In the genomic region with DNA sequence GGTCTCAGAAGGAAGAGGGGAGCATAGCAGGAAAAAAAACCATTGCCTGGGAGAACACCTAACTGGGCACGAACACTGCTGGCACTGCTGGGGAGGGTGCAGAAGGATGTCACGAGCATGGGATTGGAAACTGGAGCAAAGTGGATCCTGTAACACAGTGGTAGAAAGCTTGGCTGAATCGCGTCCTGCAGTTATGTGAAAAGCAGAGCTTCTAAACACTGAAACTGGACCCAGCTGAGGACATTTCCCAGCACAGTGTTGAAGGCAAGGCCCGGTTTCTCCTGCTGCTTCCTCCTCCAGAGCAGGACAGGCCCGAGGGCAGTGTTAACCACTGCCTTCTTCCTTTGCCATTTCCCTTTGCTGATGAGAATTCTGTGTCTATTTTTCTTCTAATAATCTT, we compare ENCODE assay signal across 19 cellular contexts. TPM values are rescaled to one million over a fixed set of nuclear protein-coding genes. Genes with fewer than 3 reads are reported as not detected.
DNase-seq lines count a peak whose midpoint lies in the region; ATAC-seq and TF ChIP-seq lines count a peak whose summit lies in the region.
"Had no signal": no experiment of that assay in that cellular context is flagged by ENCODE, and none has a peak within 500 bp of the region (broad histone marks: within the 10 kb centered on the region; RNA-seq: fewer than 3 reads in every experiment).

No MANE protein-coding gene starts in this region.

- peaks cover 68% of the 10 kb centered on the region for H3K4me1 Mint-ChIP-seq in activated CD4-positive, alpha-beta memory T cell treated with anti-CD3 and anti-CD28 coated beads, Interleukin-2, amount 10 ng/mL, durations not matched to agents 7 days and 5 days

- DNase-seq in Right ventricle myocardium superior = no peak
- DNase-seq in Right ventricle myocardium inferior (ENCODE audit: missing footprints) = no peak
- peak; percentile 74 for DNase-seq in cardiac septum (ENCODE audit: low spot score)
- DNase-seq in activated CD4-positive, alpha-beta memory T cell treated with anti-CD3 and anti-CD28 coated beads, Interleukin-2, amount 10 ng/mL, durations not matched to agents 7 days and 5 days = no peak
- DNase-seq in NCI-H128 (lab: John Stamatoyannopoulos, UW; ENCODE audit: unreplicated experiment) = no peak
- no peak for DNase-seq in NCI-H1436 (lab: John Stamatoyannopoulos, UW)
- no peak for DNase-seq in PC-9
- DNase-seq: activated T-cell treated with anti-CD3 and anti-CD28 coated beads for 4 hours; amniotic stem cell; dermis blood vessel endothelial cell; hypothalamus; IMR-90; stimulated activated CD4-positive, alpha-beta T cell treated with anti-CD3 and anti-CD28 coated beads, Interleukin-12 subunit alpha, Interleukin-12 subunit beta, amount 100 ng/mL, for 4 hours had no signal

- H3K4me1 ChIP-seq in neutrophil (ENCODE audit: control insufficient read depth in 1 of 2, insufficient read depth in 1 of 2, low read depth in 1 of 2, low read length in 1 of 2) = peaks cover 100% of the 10 kb centered on the region in 2 experiments
- peaks cover 8% of the 10 kb centered on the region for H3K4me1 ChIP-seq in PC-9 (replicated peaks; ENCODE audit: insufficient read depth)

- no peaks in the 10 kb centered on the region for H3K9me3 ChIP-seq in neutrophil
- H3K9me3 ChIP-seq in PC-9 (ENCODE audit: insufficient read depth, low read depth) = no peaks in the 10 kb centered on the region

- H3K27ac Mint-ChIP-seq in activated CD4-positive, alpha-beta memory T cell treated with anti-CD3 and anti-CD28 coated beads, Interleukin-2, amount 10 ng/mL, durations not matched to agents 7 days and 5 days = no peak overlapping the region

- no TSS peak for BruUV-seq in PC-9 (replicated peaks; lab: Mats Ljungman, UMichigan)

- H3K4me3 ChIP-seq in neutrophil (ENCODE audit: low read depth in 1 of 2, low read length in 1 of 2) (peak overlapping the region; percentile 92 to 94), PC-9 (no peak overlapping the region)
- H3K4me3 ChIP-seq: lung had no signal

- no peak overlapping the region for H2AFZ ChIP-seq in PC-9

- H3K27ac ChIP-seq in neutrophil (peak overlapping the region; percentile 96), PC-9 (no peak overlapping the region)
- H3K27ac ChIP-seq: VCaP had no signal

- H3F3A ChIP-seq in PC-9 (ENCODE audit: insufficient read depth, low read depth) = no peaks in the 10 kb centered on the region

- H3K27me3 ChIP-seq in neutrophil (no peaks in the 10 kb centered on the region), PC-9 (ENCODE audit: insufficient read depth, low read depth) (no peaks in the 10 kb centered on the region)

- CTCF ChIA-PET in activated CD4-positive, alpha-beta memory T cell treated with anti-CD3 and anti-CD28 coated beads, Interleukin-2, amount 10 ng/mL, durations not matched to agents 7 days and 5 days (lab: Charles Lee) = no interaction called here
- CTCF ChIA-PET in PC-9 (lab: Charles Lee) = no interaction called here

- H3K36me3 Mint-ChIP-seq in activated CD4-positive, alpha-beta memory T cell treated with anti-CD3 and anti-CD28 coated beads, Interleukin-2, amount 10 ng/mL, durations not matched to agents 7 days and 5 days (ENCODE audit: low read depth) = peaks cover 55% of the 10 kb centered on the region

- no peak for TF ChIP-seq CTCF in neutrophil (IDR thresholded peaks at IDR 0.05)
- no peak for TF ChIP-seq CTCF in PC-9 (conservative IDR thresholded peaks at IDR 0.05)

- no peaks in the 10 kb centered on the region for H4K20me1 ChIP-seq in PC-9 (ENCODE audit: insufficient read depth)

- H3K9me3 Mint-ChIP-seq in activated CD4-positive, alpha-beta memory T cell treated with anti-CD3 and anti-CD28 coated beads, Interleukin-2, amount 10 ng/mL, durations not matched to agents 7 days and 5 days = no peaks in the 10 kb centered on the region

- no peaks in the 10 kb centered on the region for H3K27me3 Mint-ChIP-seq in activated CD4-positive, alpha-beta memory T cell treated with anti-CD3 and anti-CD28 coated beads, Interleukin-2, amount 10 ng/mL, durations not matched to agents 7 days and 5 days

- intact Hi-C loops in Right ventricle myocardium superior (cut with DNase I) = no loop called here
- intact Hi-C loops in Right ventricle myocardium inferior (cut with DNase I) = no loop called here
- intact Hi-C loops in cardiac septum (cut with DNase I) = no loop called here
- intact Hi-C loops in PC-9 (cut with micrococcal nuclease; ENCODE audit: unreplicated experiment) = no loop called here

- no peak overlapping the region for H3K4me2 ChIP-seq in PC-9

- H3K79me2 ChIP-seq in PC-9 (ENCODE audit: low read depth) = peaks cover 50% of the 10 kb centered on the region

- H3K9me2 ChIP-seq in PC-9 (ENCODE audit: insufficient read depth) = no peaks in the 10 kb centered on the region

- peaks cover 8% of the 10 kb centered on the region for H3K36me3 ChIP-seq in neutrophil
- H3K36me3 ChIP-seq in PC-9 (ENCODE audit: low read depth) = peaks cover 24% of the 10 kb centered on the region

- POLR2A ChIA-PET in activated CD4-positive, alpha-beta memory T cell treated with anti-CD3 and anti-CD28 coated beads, Interleukin-2, amount 10 ng/mL, durations not matched to agents 7 days and 5 days (lab: Charles Lee) = interaction anchor here (1.1 kb wide), 1 partner anchor 73 kb away, joined by 3 read pairs; no protein-coding TSS in a partner anchor
- POLR2A ChIA-PET in PC-9 (lab: Charles Lee; ENCODE audit: unreplicated experiment) = no interaction called here

- H3K4me3 Mint-ChIP-seq in activated CD4-positive, alpha-beta memory T cell treated with anti-CD3 and anti-CD28 coated beads, Interleukin-2, amount 10 ng/mL, durations not matched to agents 7 days and 5 days = no peak overlapping the region

- ATAC-seq in Right ventricle myocardium superior (ENCODE audit: poor library complexity) (peak; percentile 30), Right ventricle myocardium inferior (no peak)

RNA-seq across cellular contexts. Expression of a gene that starts 6.7 kb away (rescaled TPM):
- total RNA-seq in Right ventricle myocardium superior (23.2 TPM), Right ventricle myocardium inferior (26.8 TPM), cardiac septum (28.2 TPM), PC-9 (2021) (96.6 and 103 TPM in 2 replicates)
- 10 to 100 TPM; 44.1 to 46.5 TPM for total RNA-seq in activated CD4-positive, alpha-beta memory T cell treated with anti-CD3 and anti-CD28 coated beads, Interleukin-2, amount 10 ng/mL, durations not matched to agents 7 days and 5 days

RNA-seq across cellular contexts. Expression of a gene that starts 36.7 kb away (rescaled TPM):
- total RNA-seq in Right ventricle myocardium superior = 0.48 TPM
- total RNA-seq in Right ventricle myocardium inferior = 1.4 TPM
- total RNA-seq in cardiac septum = 1.6 TPM
- total RNA-seq in activated CD4-positive, alpha-beta memory T cell treated with anti-CD3 and anti-CD28 coated beads, Interleukin-2, amount 10 ng/mL, durations not matched to agents 7 days and 5 days = 100 to 1,000 TPM; 178 to 182 TPM
- not detected in 2 replicates for total RNA-seq in PC-9 (2021)
- total RNA-seq: Daoy, dermis blood vessel endothelial cell, fibroblast of lung, IMR-90, OCI-LY7 had no signal

Comparison
In these comparisons a context has a peak if more than half of its experiments do, and no peak if none do; other contexts are left out.
1. RNA of a gene that starts 36.7 kb away (total RNA-seq): 178 to 182 TPM in activated CD4-positive, alpha-beta memory T cell treated with anti-CD3 and anti-CD28 coated beads, Interleukin-2, amount 10 ng/mL, durations not matched to agents 7 days and 5 days; 1.6 TPM in cardiac septum (single experiment), 1.4 TPM in Right ventricle myocardium inferior (single experiment), 0.48 TPM in Right ventricle myocardium superior (single experiment) and not detected in PC-9; every median in the first group is over 10 times any median in the second.